In genomic region chr11:46345131-46345597, GRCh38 we compare ENCODE assay signal across 8 cellular contexts.
DNase-seq lines count a peak whose midpoint lies in the region; ATAC-seq and TF ChIP-seq lines count a peak whose summit lies in the region.

No MANE protein-coding gene starts in this region.

- peak; percentile 30 for TF ChIP-seq POLR2A in GM10847 (IDR thresholded peaks at IDR 0.05; ENCODE audit: extremely low read depth, insufficient read length)

- peak; percentile 24 for TF ChIP-seq CTCF in choroid plexus epithelial cell (conservative IDR thresholded peaks at IDR 0.05; ENCODE audit: low read depth, low read length)

- no peak for ATAC-seq in GM21381 (IDR thresholded peaks at IDR 0.05; ENCODE audit: unreplicated experiment)
- no peak for ATAC-seq in HG02970 (IDR thresholded peaks at IDR 0.05; ENCODE audit: low FRiP score, unreplicated experiment)

- H3K4me1 ChIP-seq in muscle layer of duodenum (ENCODE audit: control insufficient read depth in 1 of 2, insufficient read depth in 2 of 2, low read length in 2 of 2), result peaks cover 5 to 26% of the 10 kb centered on the region in 2 donors

- H3K27me3 ChIP-seq in muscle layer of duodenum (ENCODE audit: low read depth, low read length), result no peaks in the 10 kb centered on the region

- H3K27ac ChIP-seq in muscle layer of duodenum (ENCODE audit: low read length), result peak overlapping the region; percentile 67

- peak; percentile 66 for DNase-seq in NCI-H345 (lab: John Stamatoyannopoulos, UW)
- no peak for DNase-seq in choroid plexus epithelial cell (ENCODE audit: low read depth)
- DNase-seq in retina, result no peak
- no peak for DNase-seq in NCI-H1436 treated with DMSO at 0.1 percent for 48 hours (lab: John Stamatoyannopoulos, UW)

- no peaks in the 10 kb centered on the region for H3K36me3 ChIP-seq in muscle layer of duodenum (ENCODE audit: control insufficient read depth in 1 of 2, insufficient read depth in 2 of 2, low read length in 2 of 2)

- H3K9me3 ChIP-seq in muscle layer of duodenum (ENCODE audit: control insufficient read depth in 1 of 2, low read length in 2 of 2), result no peaks in the 10 kb centered on the region

- H3K4me3 ChIP-seq in choroid plexus epithelial cell (ENCODE audit: low read depth, low read length), result peak overlapping the region; percentile 20
- H3K4me3 ChIP-seq in muscle layer of duodenum (ENCODE audit: low read depth in 1 of 2, low read length in 2 of 2), result peak overlapping the region; percentile 57 to 62
